13 cellular contexts compared by ENCODE assay signal in genomic region chr19:30223866-30224688, GRCh38.
DNase-seq lines count a peak whose midpoint lies in the region; ATAC-seq and TF ChIP-seq lines count a peak whose summit lies in the region.
"Had no signal": no experiment of that assay in that cellular context is flagged by ENCODE, and none has a peak within 500 bp of the region (broad histone marks: within the 10 kb centered on the region; RNA-seq: fewer than 3 reads in every experiment).

No MANE protein-coding gene starts in this region.

- no peaks in the 10 kb centered on the region for H3K36me3 ChIP-seq in hepatocyte (replicated peaks; ENCODE audit: insufficient read depth, low read depth)
- H3K36me3 ChIP-seq: breast epithelium, thoracic aorta had no signal

- H3K27me3 ChIP-seq in hepatocyte = peaks cover 85% of the 10 kb centered on the region

- peak overlapping the region; percentile 91 for H3K4me2 ChIP-seq in hepatocyte

- in situ Hi-C loops in GM13977 (cut with MboI; ENCODE audit: low pct_unique_long_range_greater_than_20kb, low sequenced_read_pairs, unreplicated experiment) = no loop called here

- no peak overlapping the region for H3K27ac ChIP-seq in hepatocyte
- H3K27ac ChIP-seq: breast epithelium, thoracic aorta had no signal

- no peak for DNase-seq in activated CD8-positive, alpha-beta memory T cell treated with anti-CD3 and anti-CD28 coated beads, Interleukin-2, amount 10 ng/mL, durations not matched to agents 7 days and 5 days
- DNase-seq in activated CD8-positive, alpha-beta memory T cell treated with anti-CD3 and anti-CD28 coated beads, Interleukin-2, amount 50 U/mL, for 48 hours = no peak
- DNase-seq in NCI-H82 treated with DMSO at 0.1 percent for 48 hours (lab: John Stamatoyannopoulos, UW; ENCODE audit: unreplicated experiment) = peak; percentile 44
- no peak for DNase-seq in hepatocyte (ENCODE audit: low spot score)
- no peak for DNase-seq in stimulated activated naive B cell treated with anti-CD40 and anti-IgM and Interleukin-4, amounts not matched to agents 10 μg/mL and 1 μg/mL and 100 μg/mL, for 72 hours
- DNase-seq in NCI-H2196 treated with DMSO at 0.1 percent for 48 hours (lab: John Stamatoyannopoulos, UW; ENCODE audit: unreplicated experiment) = no peak
- no peak for DNase-seq in GM13977 (ENCODE audit: low spot score)
- no peak for DNase-seq in glomerular visceral epithelial cell (ENCODE audit: extremely low spot score)
- DNase-seq: ACHN; activated CD4-positive, alpha-beta T cell treated with anti-CD3 and anti-CD28 coated beads for 1 hour; DMS 273 treated with DMSO at 0.1 percent for 48 hours had no signal

- TF ChIP-seq CTCF in hepatocyte (IDR thresholded peaks at IDR 0.05; ENCODE audit: poor library complexity) = no peak
- TF ChIP-seq CTCF in GM13977 (IDR thresholded peaks at IDR 0.05; ENCODE audit: extremely low read depth, insufficient read depth, missing control alignments) = no peak

- H3K27me3 Mint-ChIP-seq in activated CD8-positive, alpha-beta memory T cell treated with anti-CD3 and anti-CD28 coated beads, Interleukin-2, amount 10 ng/mL, durations not matched to agents 7 days and 5 days = peaks cover 62% of the 10 kb centered on the region
- peaks cover 70 to 85% of the 10 kb centered on the region in 2 donors for H3K27me3 Mint-ChIP-seq in stimulated activated naive B cell treated with anti-CD40 and anti-IgM and Interleukin-4, amounts not matched to agents 10 μg/mL and 1 μg/mL and 100 μg/mL, for 72 hours

- no peaks in the 10 kb centered on the region for H4K20me1 ChIP-seq in hepatocyte (ENCODE audit: insufficient read depth, poor library complexity, severe bottlenecking)

- no peak overlapping the region for H3K4me3 Mint-ChIP-seq in activated CD8-positive, alpha-beta memory T cell treated with anti-CD3 and anti-CD28 coated beads, Interleukin-2, amount 10 ng/mL, durations not matched to agents 7 days and 5 days
- H3K4me3 Mint-ChIP-seq in stimulated activated naive B cell treated with anti-CD40 and anti-IgM and Interleukin-4, amounts not matched to agents 10 μg/mL and 1 μg/mL and 100 μg/mL, for 72 hours = no peak overlapping the region

- no peaks in the 10 kb centered on the region for H3K9me3 ChIP-seq in hepatocyte (ENCODE audit: low read depth)
- H3K9me3 ChIP-seq: breast epithelium, thoracic aorta had no signal

- no peaks in the 10 kb centered on the region for H3K9me3 Mint-ChIP-seq in activated CD8-positive, alpha-beta memory T cell treated with anti-CD3 and anti-CD28 coated beads, Interleukin-2, amount 10 ng/mL, durations not matched to agents 7 days and 5 days (ENCODE audit: low read depth)
- no peaks in the 10 kb centered on the region for H3K9me3 Mint-ChIP-seq in stimulated activated naive B cell treated with anti-CD40 and anti-IgM and Interleukin-4, amounts not matched to agents 10 μg/mL and 1 μg/mL and 100 μg/mL, for 72 hours

- CTCF ChIA-PET in activated CD8-positive, alpha-beta memory T cell treated with anti-CD3 and anti-CD28 coated beads, Interleukin-2, amount 10 ng/mL, durations not matched to agents 7 days and 5 days (lab: Charles Lee) = no interaction called here

- no peaks in the 10 kb centered on the region for H3K79me2 ChIP-seq in hepatocyte

- peaks cover 37% of the 10 kb centered on the region for H3K4me1 ChIP-seq in hepatocyte (ENCODE audit: insufficient read depth)

- H3K4me1 Mint-ChIP-seq in activated CD8-positive, alpha-beta memory T cell treated with anti-CD3 and anti-CD28 coated beads, Interleukin-2, amount 10 ng/mL, durations not matched to agents 7 days and 5 days = peaks cover 19% of the 10 kb centered on the region
- H3K4me1 Mint-ChIP-seq in stimulated activated naive B cell treated with anti-CD40 and anti-IgM and Interleukin-4, amounts not matched to agents 10 μg/mL and 1 μg/mL and 100 μg/mL, for 72 hours = peaks cover 25 to 47% of the 10 kb centered on the region in 2 donors

- H3K36me3 Mint-ChIP-seq in activated CD8-positive, alpha-beta memory T cell treated with anti-CD3 and anti-CD28 coated beads, Interleukin-2, amount 10 ng/mL, durations not matched to agents 7 days and 5 days = peaks cover 5% of the 10 kb centered on the region
- H3K36me3 Mint-ChIP-seq in stimulated activated naive B cell treated with anti-CD40 and anti-IgM and Interleukin-4, amounts not matched to agents 10 μg/mL and 1 μg/mL and 100 μg/mL, for 72 hours = peaks cover 6 to 13% of the 10 kb centered on the region in 2 donors

- no peak overlapping the region for H2AFZ ChIP-seq in hepatocyte

- H3K4me3 ChIP-seq in hepatocyte = peak overlapping the region; percentile 49

- ATAC-seq in activated CD8-positive, alpha-beta memory T cell treated with anti-CD3 and anti-CD28 coated beads, Interleukin-2, amount 10 ng/mL, durations not matched to agents 7 days and 5 days = no peak
- ATAC-seq in stimulated activated naive B cell treated with anti-CD40 and anti-IgM and Interleukin-4, amounts not matched to agents 10 μg/mL and 1 μg/mL and 100 μg/mL, for 72 hours (replicated peaks) = no peak

- H3K27ac Mint-ChIP-seq in activated CD8-positive, alpha-beta memory T cell treated with anti-CD3 and anti-CD28 coated beads, Interleukin-2, amount 10 ng/mL, durations not matched to agents 7 days and 5 days = peak overlapping the region; percentile 74
- peak overlapping the region; percentile 67 for H3K27ac Mint-ChIP-seq in stimulated activated naive B cell treated with anti-CD40 and anti-IgM and Interleukin-4, amounts not matched to agents 10 μg/mL and 1 μg/mL and 100 μg/mL, for 72 hours

- H3K9me2 ChIP-seq in hepatocyte (replicated peaks; ENCODE audit: insufficient read depth) = no peaks in the 10 kb centered on the region

- WGBS in hepatocyte (ENCODE audit: low lambda C conversion rate, missing lambda C conversion rate) = 18% methylated on average over 18 of the region's 18 CpGs
